ENCODE assay signal across 1 cellular context in the genomic region with DNA sequence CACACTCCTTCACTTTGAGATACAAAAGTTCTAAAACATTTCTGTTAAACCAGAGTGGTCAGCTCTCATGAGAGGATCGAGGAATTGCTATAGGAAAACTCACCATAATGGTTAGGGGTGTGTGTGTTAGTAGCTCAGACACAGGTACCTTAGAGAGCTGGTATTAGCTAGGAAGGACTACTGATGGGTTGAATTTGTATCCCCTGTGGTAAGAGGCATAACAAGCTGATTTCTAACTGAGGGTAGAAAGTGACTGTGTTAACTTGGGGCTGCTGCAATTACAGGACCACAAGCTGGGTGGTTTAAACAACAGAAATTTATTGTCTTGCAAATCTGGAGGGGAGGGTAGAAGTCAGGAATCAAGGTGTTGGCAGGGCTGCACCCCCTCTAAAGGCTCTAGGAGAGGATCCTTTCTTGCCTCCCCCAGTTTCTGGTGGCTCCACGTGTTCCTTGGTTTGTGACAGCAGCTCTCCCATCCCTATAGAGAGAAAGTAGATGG.
TF ChIP-seq lines count a peak whose summit lies in the region.

No MANE protein-coding gene starts in this region.

TF ChIP-seq in H1, 55 proteins besides CTCF, POLR2A, EP300 and RAD21:
- TF ChIP-seq TAF7 (optimal IDR thresholded peaks at IDR 0.05; ENCODE audit: borderline replicate concordance, low read depth, low read length) (peak; percentile 99), CBX8 (IDR thresholded peaks at IDR 0.05; ENCODE audit: borderline replicate concordance, low read depth, low read length) (no peak), SP1 (IDR thresholded peaks at IDR 0.05; ENCODE audit: low read depth, low read length) (peak; percentile 50; the same call in 1 of the 2 replicates), GTF2F1 (IDR thresholded peaks at IDR 0.05; ENCODE audit: borderline replicate concordance, low read depth, low read length) (peak; percentile 87), MAFK (IDR thresholded peaks at IDR 0.05; ENCODE audit: low read depth, low read length) (no peak), POLR2AphosphoS5 (IDR thresholded peaks at IDR 0.05; ENCODE audit: low read depth, low read length) (peak; percentile 94), CREB1 (IDR thresholded peaks at IDR 0.05) (no peak), TBP (IDR thresholded peaks at IDR 0.05; ENCODE audit: low read depth, low read length) (peak; percentile 86)
- TF ChIP-seq, protein P1, sequence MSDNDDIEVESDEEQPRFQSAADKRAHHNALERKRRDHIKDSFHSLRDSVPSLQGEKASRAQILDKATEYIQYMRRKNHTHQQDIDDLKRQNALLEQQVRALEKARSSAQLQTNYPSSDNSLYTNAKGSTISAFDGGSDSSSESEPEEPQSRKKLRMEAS (IDR thresholded peaks at IDR 0.05), result peak; percentile 60; the same call in 1 of the 2 replicates
- TF ChIP-seq, protein P2, sequence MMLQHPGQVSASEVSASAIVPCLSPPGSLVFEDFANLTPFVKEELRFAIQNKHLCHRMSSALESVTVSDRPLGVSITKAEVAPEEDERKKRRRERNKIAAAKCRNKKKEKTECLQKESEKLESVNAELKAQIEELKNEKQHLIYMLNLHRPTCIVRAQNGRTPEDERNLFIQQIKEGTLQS (IDR thresholded peaks at IDR 0.05; ENCODE audit: insufficient read depth, low read depth, low read length), result no peak
